Comparison of ENCODE assay signal across 8 cellular contexts in genomic region chr10:60238408-60239100, GRCh38.
DNase-seq lines count a peak whose midpoint lies in the region; ATAC-seq and TF ChIP-seq lines count a peak whose summit lies in the region.

No MANE protein-coding gene starts in this region.

- H3K27me3 Mint-ChIP-seq in CD4-positive, alpha-beta T cell = no peaks in the 10 kb centered on the region
- H3K27me3 Mint-ChIP-seq in central memory CD8-positive, alpha-beta T cell = no peaks in the 10 kb centered on the region

- TF ChIP-seq CTCF in CD4-positive, alpha-beta T cell (IDR thresholded peaks at IDR 0.05) = no peak

- CTCF ChIA-PET in CD4-positive, alpha-beta T cell (lab: Charles Lee) = interaction anchor here (1.3 kb wide), 1 partner anchor 17 kb away, joined by 3 read pairs; no protein-coding TSS in a partner anchor

- DNase-seq in CD4-positive, alpha-beta T cell = no peak
- DNase-seq in NCI-H226 (peak; percentile 42), midbrain (lab: John Stamatoyannopoulos, UW) (peak; percentile 11), superior temporal gyrus (ENCODE audit: extremely low spot score) (no peak)
- DNase-seq in central memory CD8-positive, alpha-beta T cell (ENCODE audit: low spot score in 2 of 2) = no peak
- DNase-seq in activated CD4-positive, CD25-positive, alpha-beta regulatory T cell (lab: John Stamatoyannopoulos, UW) = no peak

- no peaks in the 10 kb centered on the region for H3K9me3 Mint-ChIP-seq in CD4-positive, alpha-beta T cell
- H3K9me3 Mint-ChIP-seq in central memory CD8-positive, alpha-beta T cell = no peaks in the 10 kb centered on the region

- H3K4me1 Mint-ChIP-seq in CD4-positive, alpha-beta T cell (ENCODE audit: low read depth) = peaks cover 32% of the 10 kb centered on the region
- peaks cover 31% of the 10 kb centered on the region for H3K4me1 Mint-ChIP-seq in central memory CD8-positive, alpha-beta T cell

- H3K27ac ChIP-seq in CD4-positive, alpha-beta T cell (ENCODE audit: low read depth, low read length) = no peak overlapping the region

- POLR2A ChIA-PET in CD4-positive, alpha-beta T cell (lab: Charles Lee) = no interaction called here

- H3K9me3 ChIP-seq in CD4-positive, alpha-beta T cell (ENCODE audit: control insufficient read depth, low read length) = no peaks in the 10 kb centered on the region

- peak overlapping the region; percentile 70 for H3K4me3 Mint-ChIP-seq in CD4-positive, alpha-beta T cell
- peak overlapping the region; percentile 81 for H3K4me3 Mint-ChIP-seq in central memory CD8-positive, alpha-beta T cell

- peaks cover 12% of the 10 kb centered on the region for H3K36me3 Mint-ChIP-seq in CD4-positive, alpha-beta T cell (ENCODE audit: low read depth)
- H3K36me3 Mint-ChIP-seq in central memory CD8-positive, alpha-beta T cell (ENCODE audit: insufficient read depth) = no peaks in the 10 kb centered on the region

- no peaks in the 10 kb centered on the region for H3K27me3 ChIP-seq in CD4-positive, alpha-beta T cell (ENCODE audit: control insufficient read depth, insufficient read depth, low read length)

- intact Hi-C loops in CD4-positive, alpha-beta T cell (cut with DNase I, micrococcal nuclease) = no loop called here

- ATAC-seq in CD4-positive, alpha-beta T cell (ENCODE audit: poor library complexity) = peak; percentile 59
- ATAC-seq in GM18499 (IDR thresholded peaks at IDR 0.05; ENCODE audit: insufficient read depth, unreplicated experiment) = peak; percentile 26
- ATAC-seq in HG02763 (IDR thresholded peaks at IDR 0.05; ENCODE audit: unreplicated experiment) = peak; percentile 38
- ATAC-seq in central memory CD8-positive, alpha-beta T cell (replicated peaks; ENCODE audit: extremely low read depth, poor library complexity, severe bottlenecking) = peak; percentile 49

- peak overlapping the region; percentile 25 for H3K27ac Mint-ChIP-seq in CD4-positive, alpha-beta T cell
- peak overlapping the region; percentile 86 for H3K27ac Mint-ChIP-seq in central memory CD8-positive, alpha-beta T cell (ENCODE audit: low read depth)

Comparison
In these comparisons a context has a peak if more than half of its experiments do, and no peak if none do; other contexts are left out.
1. DNase-seq: peak in NCI-H226 (single experiment) and midbrain (single experiment); none in CD4-positive, alpha-beta T cell (0 of 10), central memory CD8-positive, alpha-beta T cell (0 of 2), superior temporal gyrus (single experiment) and activated CD4-positive, CD25-positive, alpha-beta regulatory T cell (0 of 4).
2. Peak in every context shown above with its lines, with median percentiles within 50 percentile points of each other: ATAC-seq.